In genomic region chr7:82715344-82715743, GRCh38 we compare ENCODE assay signal across 18 cellular contexts.
DNase-seq lines count a peak whose midpoint lies in the region; ATAC-seq and TF ChIP-seq lines count a peak whose summit lies in the region.
"Had no signal": no experiment of that assay in that cellular context is flagged by ENCODE, and none has a peak within 500 bp of the region (broad histone marks: within the 10 kb centered on the region; RNA-seq: fewer than 3 reads in every experiment).

No MANE protein-coding gene starts in this region.

- H3K9me3 ChIP-seq in fibroblast of lung (ENCODE audit: control insufficient read depth, insufficient read depth, low read depth, low read length) (no peaks in the 10 kb centered on the region), WERI-Rb-1 (ENCODE audit: severe bottlenecking) (no peaks in the 10 kb centered on the region)
- H3K9me3 ChIP-seq: Caco-2, SJSA1 had no signal

- H3K4me2 ChIP-seq in fibroblast of lung (ENCODE audit: extremely low read depth, insufficient read depth, low read length), result peak overlapping the region; percentile 32

- H3K27ac ChIP-seq in fibroblast of lung (ENCODE audit: insufficient read depth, low read length) (no peak overlapping the region), WERI-Rb-1 (no peak overlapping the region), substantia nigra (ENCODE audit: low read depth, low read length, poor library complexity, severe bottlenecking) (no peak overlapping the region)
- H3K27ac ChIP-seq: SJSA1 had no signal

- H3K27me3 ChIP-seq in fibroblast of lung (ENCODE audit: control insufficient read depth, insufficient read depth, low read length), result no peaks in the 10 kb centered on the region
- H3K27me3 ChIP-seq in WERI-Rb-1 (ENCODE audit: insufficient read depth, low read depth, severe bottlenecking), result no peaks in the 10 kb centered on the region
- H3K27me3 ChIP-seq: SJSA1 had no signal

- TF ChIP-seq CTCF in fibroblast of lung (conservative IDR thresholded peaks at IDR 0.05 in 1 of 2, IDR thresholded peaks at IDR 0.05 in 1 of 2; ENCODE audit: low read depth in 1 of 2, low read length in 2 of 2), result no peak
- TF ChIP-seq CTCF in WERI-Rb-1 (IDR thresholded peaks at IDR 0.05; ENCODE audit: low read depth, low read length), result no peak

- H4K20me1 ChIP-seq in fibroblast of lung (ENCODE audit: control insufficient read depth, extremely low read depth, insufficient read depth, low read length), result no peaks in the 10 kb centered on the region

- no peak overlapping the region for H3K9ac ChIP-seq in fibroblast of lung (ENCODE audit: insufficient read depth, low read length)

- H3K79me2 ChIP-seq in fibroblast of lung (ENCODE audit: control insufficient read depth, insufficient read depth, low read length), result no peaks in the 10 kb centered on the region

- ATAC-seq in GM18867 (IDR thresholded peaks at IDR 0.05; ENCODE audit: unreplicated experiment) (peak; percentile 61), GM21786 (IDR thresholded peaks at IDR 0.05; ENCODE audit: unreplicated experiment) (peak; percentile 67), HG02938 (IDR thresholded peaks at IDR 0.05; ENCODE audit: unreplicated experiment) (peak; percentile 60)
- ATAC-seq: PC-3 had no signal

- DNase-seq in fibroblast of lung (ENCODE audit: low read depth in 2 of 2) (no peak), NCI-H2196 (lab: John Stamatoyannopoulos, UW; ENCODE audit: unreplicated experiment) (no peak), NOMO-1 treated with dmso at 0.1 percent for 144 hours (lab: John Stamatoyannopoulos, UW; ENCODE audit: unreplicated experiment) (no peak), WERI-Rb-1 (no peak), substantia nigra (lab: John Stamatoyannopoulos, UW) (no peak)
- DNase-seq: AML-193; Caco-2; H7; NCI-H1417; NCI-H2029; NCI-H524; NK-92 treated with Interleukin-12 subunit alpha and Interleukin-12 subunit beta, amount 100 ng/mL, for 24 hours; PC-3; T1000 had no signal

- H3K4me3 ChIP-seq in fibroblast of lung (replicated peaks in 1 of 4; ENCODE audit: control extremely low read depth in 1 of 4, insufficient read depth in 1 of 4, low read depth in 3 of 4, low read length in 4 of 4) (no peak overlapping the region), WERI-Rb-1 (ENCODE audit: low read depth, low read length) (no peak overlapping the region)
- H3K4me3 ChIP-seq: SJSA1 had no signal

- H2AFZ ChIP-seq in fibroblast of lung (ENCODE audit: low read length), result no peak overlapping the region

- no peaks in the 10 kb centered on the region for H3K4me1 ChIP-seq in fibroblast of lung (ENCODE audit: control insufficient read depth, extremely low read depth, insufficient read depth, low read length)

- H3K36me3 ChIP-seq in fibroblast of lung (ENCODE audit: control insufficient read depth, insufficient read depth, low read length) (no peaks in the 10 kb centered on the region), WERI-Rb-1 (no peaks in the 10 kb centered on the region)
- H3K36me3 ChIP-seq: SJSA1 had no signal
